Comparison of ENCODE assay signal across 14 cellular contexts in genomic region chr1:153375511-153375910, GRCh38. TPM values are rescaled to one million over a fixed set of nuclear protein-coding genes. Genes with fewer than 3 reads are reported as not detected.
DNase-seq lines count a peak whose midpoint lies in the region; ATAC-seq, FAIRE-seq and TF ChIP-seq lines count a peak whose summit lies in the region.
"Had no signal": no experiment of that assay in that cellular context is flagged by ENCODE, and none has a peak within 500 bp of the region (broad histone marks: within the 10 kb centered on the region; RNA-seq: fewer than 3 reads in every experiment).

S100A12 (minus strand) TSS chr1:153375621; CDS start chr1:153374592, 1,029 bp downstream.

- H3K4me3 ChIP-seq in fibroblast of mammary gland (ENCODE audit: control insufficient read depth, low read depth, low read length) = no peak within 1 kb of the TSS
- H3K4me3 ChIP-seq in sigmoid colon = no peak within 1 kb of the TSS
- H3K4me3 ChIP-seq: body of pancreas, SJSA1 had no signal

- H3K36me3 ChIP-seq in sigmoid colon = no peaks in the 10 kb centered on the region
- H3K36me3 ChIP-seq: SJSA1 had no signal

- no peaks in the 10 kb centered on the region for H3K4me1 ChIP-seq in sigmoid colon
- H3K4me1 ChIP-seq: body of pancreas, SJSA1 had no signal

- no peak for TF ChIP-seq EP300 in sigmoid colon (IDR thresholded peaks at IDR 0.05)

- intact Hi-C loops in sigmoid colon (cut with DNase I) = no loop called here

- no peaks in the 10 kb centered on the region for H3K9me3 ChIP-seq in sigmoid colon
- H3K9me3 ChIP-seq: SJSA1 had no signal

- TF ChIP-seq POLR2A in sigmoid colon (IDR thresholded peaks at IDR 0.05) = no peak

- WGBS in sigmoid colon, 2 donors = 94% methylated on average over 1 of the region's 1 CpG

- no peak within 1 kb of the TSS for H3K27ac ChIP-seq in sigmoid colon
- H3K27ac ChIP-seq: body of pancreas, SJSA1 had no signal

- DNase-seq in GM04503 (ENCODE audit: low read depth) = peak; percentile 64
- DNase-seq in RCC 7860 (ENCODE audit: low spot score) = peak; percentile 45
- DNase-seq in fibroblast of mammary gland (ENCODE audit: low read depth) = peak; percentile 89
- DNase-seq in sigmoid colon = peak; percentile 19
- DNase-seq in NCI-H2171 (lab: John Stamatoyannopoulos, UW) = no peak
- no peak for DNase-seq in KG1 (lab: John Stamatoyannopoulos, UW)
- DNase-seq: activated CD8-positive, alpha-beta memory T cell treated with anti-CD3 and anti-CD28 coated beads for 24 hours; hippocampal formation; NCI-H1436 treated with DMSO at 0.1 percent for 48 hours; nucleus accumbens had no signal

- no peak for FAIRE-seq in RCC 7860 (lab: Jason Lieb, UNC)

- ATAC-seq in HG03342 (IDR thresholded peaks at IDR 0.05; ENCODE audit: unreplicated experiment) (no peak), GM21367 (IDR thresholded peaks at IDR 0.05; ENCODE audit: unreplicated experiment) (no peak)
- ATAC-seq: body of pancreas had no signal

- no peaks in the 10 kb centered on the region for H3K27me3 ChIP-seq in sigmoid colon
- H3K27me3 ChIP-seq: body of pancreas, SJSA1 had no signal

- TF ChIP-seq CTCF in fibroblast of mammary gland (conservative IDR thresholded peaks at IDR 0.05; ENCODE audit: control insufficient read depth, insufficient read depth, low read depth, low read length) (no peak), sigmoid colon (IDR thresholded peaks at IDR 0.05) (no peak)

RNA-seq across cellular contexts. Expression of gene S100A12, which starts in this region (rescaled TPM):
- total RNA-seq in sigmoid colon = not detected
- 10 to 100 TPM in 2 of 3 donors, 1 to 10 TPM in 1; 2.9 to 23.4 (median 20.8) TPM for polyA plus RNA-seq in sigmoid colon
- total RNA-seq: body of pancreas, SJSA1 had no signal

Comparison
In these comparisons a context has a peak if more than half of its experiments do, and no peak if none do; other contexts are left out.
1. DNase-seq: peak in GM04503 (single experiment), RCC 7860 (single experiment), fibroblast of mammary gland (single experiment) and sigmoid colon (single experiment); none in NCI-H2171 (single experiment) and KG1 (single experiment).